ENCODE assay signal across 14 cellular contexts in genomic region chr7:155797262-155798250, GRCh38. TPM values are rescaled to one million over a fixed set of nuclear protein-coding genes. Genes with fewer than 3 reads are reported as not detected.
DNase-seq lines count a peak whose midpoint lies in the region; ATAC-seq and TF ChIP-seq lines count a peak whose summit lies in the region.
"Had no signal": no experiment of that assay in that cellular context is flagged by ENCODE, and none has a peak within 500 bp of the region (broad histone marks: within the 10 kb centered on the region; RNA-seq: fewer than 3 reads in every experiment).

No MANE protein-coding gene starts in this region.

- H3K27me3 Mint-ChIP-seq in CD14-positive monocyte (ENCODE audit: low read depth in 3 of 3) (peaks cover 43 to 65% (median 49%) of the 10 kb centered on the region in 3 donors), HFFc6 (ENCODE audit: insufficient read depth) (peaks cover 31% of the 10 kb centered on the region), WTC11 (ENCODE audit: low read depth) (peaks cover 68% of the 10 kb centered on the region)

- intact Hi-C loops in CD14-positive monocyte (cut with micrococcal nuclease) (loop anchor here (10.0 kb wide), 4 partner anchors 677 to 1457 kb away; no protein-coding TSS in a partner anchor), mucosa of descending colon (cut with DNase I, micrococcal nuclease) (no loop called here)

- H3K4me1 Mint-ChIP-seq in CD14-positive monocyte = peaks cover 11% of the 10 kb centered on the region
- no peaks in the 10 kb centered on the region for H3K4me1 Mint-ChIP-seq in HFFc6 (ENCODE audit: low read depth)
- H3K4me1 Mint-ChIP-seq in WTC11 = peaks cover 2% of the 10 kb centered on the region; the same call in 1 of the 2 replicates

- no peak overlapping the region for H3K4me3 ChIP-seq in mucosa of descending colon

- DNase-seq in CD14-positive monocyte (ENCODE audit: low spot score) (no peak), HFFc6 (no peak), WTC11 (ENCODE audit: low spot score) (no peak), mucosa of descending colon (no peak), NCI-H1417 (lab: John Stamatoyannopoulos, UW) (no peak), AG08396 (ENCODE audit: low spot score) (no peak), NCI-H1694 (lab: John Stamatoyannopoulos, UW) (no peak)
- DNase-seq: NCI-H1048, NCI-H2227 treated with DMSO at 0.1 percent for 48 hours had no signal

- H3K27ac Mint-ChIP-seq in CD14-positive monocyte (no peak overlapping the region), HFFc6 (no peak overlapping the region), WTC11 (no peak overlapping the region)
- H3K27ac Mint-ChIP-seq: activated CD4-positive, alpha-beta T cell treated with anti-CD3 and anti-CD28 coated beads, Interleukin-2, amount 10 ng/mL, durations not matched to agents 24 days and 14 days; H9 had no signal

- TF ChIP-seq CTCF in CD14-positive monocyte (IDR thresholded peaks at IDR 0.05) = peak; percentile 26
- TF ChIP-seq CTCF in HFFc6 (IDR thresholded peaks at IDR 0.05) = peak; percentile 50
- TF ChIP-seq CTCF in WTC11 (IDR thresholded peaks at IDR 0.05) = no peak; the same call in 1 of the 2 replicates
- no peak for TF ChIP-seq CTCF in mucosa of descending colon (IDR thresholded peaks at IDR 0.05)

- H3K4me1 ChIP-seq in mucosa of descending colon (ENCODE audit: low read depth) = no peaks in the 10 kb centered on the region

- POLR2A ChIA-PET in WTC11 (lab: Charles Lee) = interaction anchor here (0.6 kb wide), 1 partner anchor 1015 kb away, joined by 3 read pairs; no protein-coding TSS in a partner anchor

- H3K36me3 Mint-ChIP-seq in CD14-positive monocyte (peaks cover 0 to 2% of the 10 kb centered on the region in 2 donors), HFFc6 (ENCODE audit: low read depth) (no peaks in the 10 kb centered on the region), WTC11 (no peaks in the 10 kb centered on the region)

- H3K4me3 Mint-ChIP-seq in CD14-positive monocyte (peak overlapping the region in 1 of 2 donors; percentile 17), HFFc6 (no peak overlapping the region), WTC11 (no peak overlapping the region)
- H3K4me3 Mint-ChIP-seq: activated CD4-positive, alpha-beta T cell treated with anti-CD3 and anti-CD28 coated beads, Interleukin-2, amount 10 ng/mL, durations not matched to agents 24 days and 14 days; H9 had no signal

- CTCF ChIA-PET in WTC11 (lab: Charles Lee) = interaction anchor here (0.5 to 0.7 kb wide), 8 partner anchors 17 to 946 kb away, joined by 3 to 8 read pairs (median 3); no protein-coding TSS in a partner anchor

- no peaks in the 10 kb centered on the region for H3K36me3 ChIP-seq in mucosa of descending colon (ENCODE audit: low read depth)

- H3K9me3 Mint-ChIP-seq in CD14-positive monocyte (peaks cover 0 to 13% (median 0%) of the 10 kb centered on the region in 7 donors), HFFc6 (no peaks in the 10 kb centered on the region), WTC11 (no peaks in the 10 kb centered on the region)
- H3K9me3 Mint-ChIP-seq: activated CD4-positive, alpha-beta T cell treated with anti-CD3 and anti-CD28 coated beads, Interleukin-2, amount 10 ng/mL, durations not matched to agents 24 days and 14 days had no signal

- peak; percentile 53 for ATAC-seq in WTC11
- ATAC-seq in mucosa of descending colon = peak; percentile 13
- ATAC-seq in HG02623 (IDR thresholded peaks at IDR 0.05; ENCODE audit: unreplicated experiment) = no peak

- no peaks in the 10 kb centered on the region for H3K9me3 ChIP-seq in mucosa of descending colon

TF ChIP-seq in WTC11, 78 proteins besides CTCF, POLR2A, EP300 and RAD21:
- TF ChIP-seq ATF3 (CRISPR knock-in tag; conservative IDR thresholded peaks at IDR 0.05) (no peak), E2F4 (CRISPR knock-in tag; IDR thresholded peaks at IDR 0.05; ENCODE audit: borderline replicate concordance, low read depth) (no peak), GABPB1 (CRISPR knock-in tag; IDR thresholded peaks at IDR 0.05) (no peak), ZBTB43 (CRISPR knock-in tag; IDR thresholded peaks at IDR 0.05) (no peak), AFF4 (CRISPR knock-in tag; IDR thresholded peaks at IDR 0.05; ENCODE audit: borderline replicate concordance) (no peak), HMGA2 (CRISPR knock-in tag; IDR thresholded peaks at IDR 0.05) (no peak), ETV6 (CRISPR knock-in tag; IDR thresholded peaks at IDR 0.05) (no peak)
TF ChIP-seq in WTC11: peak in this region for 0.

RNA-seq across cellular contexts. Expression of gene SHH, which starts 14.7 kb away (rescaled TPM):
- not detected for polyA plus RNA-seq in CD14-positive monocyte
- total RNA-seq in HFFc6 (2021; fragmentation: NEBNext Ultra II Directional; extraction: Animal tissue kit (Norgen Biotek cat#: 25700)) = not detected
- total RNA-seq in WTC11 (2021) (0.05 to 0.37 TPM (median 0.26 TPM) in 3 replicates), mucosa of descending colon (1 to 10 TPM; 2.4 to 9.6 (median 6.6) TPM)
- total RNA-seq: activated CD4-positive, alpha-beta T cell treated with anti-CD3 and anti-CD28 coated beads, Interleukin-2, amount 10 ng/mL, durations not matched to agents 24 days and 14 days; fibroblast of villous mesenchyme; HT1080 had no signal

Comparison
In these comparisons a context has a peak if more than half of its experiments do, and no peak if none do; other contexts are left out.
1. CTCF ChIP-seq: peak in CD14-positive monocyte (single experiment) and HFFc6 (single experiment); none in WTC11 (single experiment) and mucosa of descending colon (single experiment).
2. intact Hi-C loops: an anchor here in CD14-positive monocyte (10.0 kb wide); none called in mucosa of descending colon.